Comparison of ENCODE assay signal across 8 cellular contexts in genomic region chr7:47180268-47180826, GRCh38.
A peak's percentile ranks its signal among the peaks of the same experiment; 100 is the strongest.
DNase-seq lines count a peak whose midpoint lies in the region; ATAC-seq and TF ChIP-seq lines count a peak whose summit lies in the region.

No MANE protein-coding gene starts in this region.

- no peaks in the 10 kb centered on the region for H3K36me3 ChIP-seq in mesendoderm (ENCODE audit: control insufficient read depth, insufficient read depth, low read length)

- no peaks in the 10 kb centered on the region for H3K9me3 Mint-ChIP-seq in activated CD4-positive, alpha-beta memory T cell treated with anti-CD3 and anti-CD28 coated beads, Interleukin-2, amount 10 ng/mL, durations not matched to agents 7 days and 5 days

- no CpG with 5 or more reads among the region's 5 CpGs for WGBS in mesendoderm (ENCODE audit: extremely low coverage, insufficient coverage, low lambda C conversion rate)

- H3K27ac Mint-ChIP-seq in activated CD4-positive, alpha-beta memory T cell treated with anti-CD3 and anti-CD28 coated beads, Interleukin-2, amount 10 ng/mL, durations not matched to agents 7 days and 5 days: no peak overlapping the region

- H2BK120ac ChIP-seq in mesendoderm (ENCODE audit: low read depth, low read length): no peak overlapping the region

- H3K27me3 ChIP-seq in HL-60 (ENCODE audit: insufficient read depth, poor library complexity, severe bottlenecking) (no peaks in the 10 kb centered on the region), mesendoderm (ENCODE audit: insufficient read depth, low read length, poor library complexity) (no peaks in the 10 kb centered on the region)

- CTCF ChIA-PET in activated CD4-positive, alpha-beta memory T cell treated with anti-CD3 and anti-CD28 coated beads, Interleukin-2, amount 10 ng/mL, durations not matched to agents 7 days and 5 days (lab: Charles Lee): no interaction called here

- H3K36me3 Mint-ChIP-seq in activated CD4-positive, alpha-beta memory T cell treated with anti-CD3 and anti-CD28 coated beads, Interleukin-2, amount 10 ng/mL, durations not matched to agents 7 days and 5 days (ENCODE audit: low read depth): no peaks in the 10 kb centered on the region

- no peak overlapping the region for H3K4ac ChIP-seq in mesendoderm (ENCODE audit: low read depth, low read length)

- H3K27ac ChIP-seq in HL-60 (replicated peaks): no peak overlapping the region
- H3K27ac ChIP-seq in mesendoderm (ENCODE audit: low read depth, low read length): no peak overlapping the region

- no peak overlapping the region for H3K18ac ChIP-seq in mesendoderm (ENCODE audit: low read length)

- H3K79me2 ChIP-seq in mesendoderm (ENCODE audit: control insufficient read depth, insufficient read depth, low read length): no peaks in the 10 kb centered on the region

- H3K4me3 Mint-ChIP-seq in activated CD4-positive, alpha-beta memory T cell treated with anti-CD3 and anti-CD28 coated beads, Interleukin-2, amount 10 ng/mL, durations not matched to agents 7 days and 5 days: no peak overlapping the region

- H3K4me1 ChIP-seq in mesendoderm (ENCODE audit: control insufficient read depth, low read depth, low read length): no peaks in the 10 kb centered on the region

- H3K9ac ChIP-seq in mesendoderm (ENCODE audit: low read length): no peak overlapping the region

- no peak overlapping the region for H2AK5ac ChIP-seq in mesendoderm (ENCODE audit: low read length)

- no peaks in the 10 kb centered on the region for H3K79me1 ChIP-seq in mesendoderm (ENCODE audit: low read length)

- no peak overlapping the region for H3K4me2 ChIP-seq in mesendoderm (ENCODE audit: low read length)

- H2BK15ac ChIP-seq in mesendoderm (replicated peaks; ENCODE audit: low read depth): no peak overlapping the region

- H3K23ac ChIP-seq in mesendoderm (ENCODE audit: low read length): no peak overlapping the region

- no peak overlapping the region for H2BK5ac ChIP-seq in mesendoderm (ENCODE audit: low read length)

- no peak for ATAC-seq in HG03469 (IDR thresholded peaks at IDR 0.05; ENCODE audit: unreplicated experiment)

- no peak overlapping the region for H4K5ac ChIP-seq in mesendoderm (ENCODE audit: low read length)

- peak; percentile 76 for DNase-seq in AG08396 (ENCODE audit: low spot score)
- DNase-seq in HL-60 (ENCODE audit: low read depth in 1 of 2, low spot score in 1 of 2): peak in 1 of 2 experiments; percentile 25
- peak; percentile 32 for DNase-seq in NOMO-1 treated with dmso at 0.1 percent for 144 hours (lab: John Stamatoyannopoulos, UW; ENCODE audit: unreplicated experiment)
- DNase-seq in ecto neural progenitor cell (ENCODE audit: low spot score): peak; percentile 59
- peak; percentile 63 for DNase-seq in mesendoderm
- no peak for DNase-seq in activated CD4-positive, alpha-beta memory T cell treated with anti-CD3 and anti-CD28 coated beads, Interleukin-2, amount 10 ng/mL, durations not matched to agents 7 days and 5 days

- POLR2A ChIA-PET in activated CD4-positive, alpha-beta memory T cell treated with anti-CD3 and anti-CD28 coated beads, Interleukin-2, amount 10 ng/mL, durations not matched to agents 7 days and 5 days (lab: Charles Lee): no interaction called here

- no peak overlapping the region for H3K56ac ChIP-seq in mesendoderm (ENCODE audit: low read length)

- no peak overlapping the region for H3K4me3 ChIP-seq in GM12875 (ENCODE audit: low read depth, low read length)
- no peak overlapping the region for H3K4me3 ChIP-seq in HL-60 (replicated peaks; ENCODE audit: insufficient read depth, low read length)
- no peak overlapping the region for H3K4me3 ChIP-seq in mesendoderm (ENCODE audit: low read length)

- no peak overlapping the region for H4K8ac ChIP-seq in mesendoderm (ENCODE audit: low read depth, low read length)

- no peaks in the 10 kb centered on the region for H3K4me1 Mint-ChIP-seq in activated CD4-positive, alpha-beta memory T cell treated with anti-CD3 and anti-CD28 coated beads, Interleukin-2, amount 10 ng/mL, durations not matched to agents 7 days and 5 days

- TF ChIP-seq CTCF in GM12875 (IDR thresholded peaks at IDR 0.05; ENCODE audit: borderline replicate concordance, insufficient read depth, low read depth, low read length): peak; percentile 61
- TF ChIP-seq CTCF in HL-60 (IDR thresholded peaks at IDR 0.05; ENCODE audit: insufficient read depth, low read length): peak; percentile 54

- no peaks in the 10 kb centered on the region for H3K27me3 Mint-ChIP-seq in activated CD4-positive, alpha-beta memory T cell treated with anti-CD3 and anti-CD28 coated beads, Interleukin-2, amount 10 ng/mL, durations not matched to agents 7 days and 5 days
